In genomic region chr5:53322257-53322656, GRCh38 we compare ENCODE assay signal across 1 cellular context.
TF ChIP-seq lines count a peak whose summit lies in the region.

No MANE protein-coding gene starts in this region.

TF ChIP-seq in K562, 482 proteins besides CTCF, POLR2A, EP300 and RAD21 (continued from another document):
- TF ChIP-seq, protein P1, sequence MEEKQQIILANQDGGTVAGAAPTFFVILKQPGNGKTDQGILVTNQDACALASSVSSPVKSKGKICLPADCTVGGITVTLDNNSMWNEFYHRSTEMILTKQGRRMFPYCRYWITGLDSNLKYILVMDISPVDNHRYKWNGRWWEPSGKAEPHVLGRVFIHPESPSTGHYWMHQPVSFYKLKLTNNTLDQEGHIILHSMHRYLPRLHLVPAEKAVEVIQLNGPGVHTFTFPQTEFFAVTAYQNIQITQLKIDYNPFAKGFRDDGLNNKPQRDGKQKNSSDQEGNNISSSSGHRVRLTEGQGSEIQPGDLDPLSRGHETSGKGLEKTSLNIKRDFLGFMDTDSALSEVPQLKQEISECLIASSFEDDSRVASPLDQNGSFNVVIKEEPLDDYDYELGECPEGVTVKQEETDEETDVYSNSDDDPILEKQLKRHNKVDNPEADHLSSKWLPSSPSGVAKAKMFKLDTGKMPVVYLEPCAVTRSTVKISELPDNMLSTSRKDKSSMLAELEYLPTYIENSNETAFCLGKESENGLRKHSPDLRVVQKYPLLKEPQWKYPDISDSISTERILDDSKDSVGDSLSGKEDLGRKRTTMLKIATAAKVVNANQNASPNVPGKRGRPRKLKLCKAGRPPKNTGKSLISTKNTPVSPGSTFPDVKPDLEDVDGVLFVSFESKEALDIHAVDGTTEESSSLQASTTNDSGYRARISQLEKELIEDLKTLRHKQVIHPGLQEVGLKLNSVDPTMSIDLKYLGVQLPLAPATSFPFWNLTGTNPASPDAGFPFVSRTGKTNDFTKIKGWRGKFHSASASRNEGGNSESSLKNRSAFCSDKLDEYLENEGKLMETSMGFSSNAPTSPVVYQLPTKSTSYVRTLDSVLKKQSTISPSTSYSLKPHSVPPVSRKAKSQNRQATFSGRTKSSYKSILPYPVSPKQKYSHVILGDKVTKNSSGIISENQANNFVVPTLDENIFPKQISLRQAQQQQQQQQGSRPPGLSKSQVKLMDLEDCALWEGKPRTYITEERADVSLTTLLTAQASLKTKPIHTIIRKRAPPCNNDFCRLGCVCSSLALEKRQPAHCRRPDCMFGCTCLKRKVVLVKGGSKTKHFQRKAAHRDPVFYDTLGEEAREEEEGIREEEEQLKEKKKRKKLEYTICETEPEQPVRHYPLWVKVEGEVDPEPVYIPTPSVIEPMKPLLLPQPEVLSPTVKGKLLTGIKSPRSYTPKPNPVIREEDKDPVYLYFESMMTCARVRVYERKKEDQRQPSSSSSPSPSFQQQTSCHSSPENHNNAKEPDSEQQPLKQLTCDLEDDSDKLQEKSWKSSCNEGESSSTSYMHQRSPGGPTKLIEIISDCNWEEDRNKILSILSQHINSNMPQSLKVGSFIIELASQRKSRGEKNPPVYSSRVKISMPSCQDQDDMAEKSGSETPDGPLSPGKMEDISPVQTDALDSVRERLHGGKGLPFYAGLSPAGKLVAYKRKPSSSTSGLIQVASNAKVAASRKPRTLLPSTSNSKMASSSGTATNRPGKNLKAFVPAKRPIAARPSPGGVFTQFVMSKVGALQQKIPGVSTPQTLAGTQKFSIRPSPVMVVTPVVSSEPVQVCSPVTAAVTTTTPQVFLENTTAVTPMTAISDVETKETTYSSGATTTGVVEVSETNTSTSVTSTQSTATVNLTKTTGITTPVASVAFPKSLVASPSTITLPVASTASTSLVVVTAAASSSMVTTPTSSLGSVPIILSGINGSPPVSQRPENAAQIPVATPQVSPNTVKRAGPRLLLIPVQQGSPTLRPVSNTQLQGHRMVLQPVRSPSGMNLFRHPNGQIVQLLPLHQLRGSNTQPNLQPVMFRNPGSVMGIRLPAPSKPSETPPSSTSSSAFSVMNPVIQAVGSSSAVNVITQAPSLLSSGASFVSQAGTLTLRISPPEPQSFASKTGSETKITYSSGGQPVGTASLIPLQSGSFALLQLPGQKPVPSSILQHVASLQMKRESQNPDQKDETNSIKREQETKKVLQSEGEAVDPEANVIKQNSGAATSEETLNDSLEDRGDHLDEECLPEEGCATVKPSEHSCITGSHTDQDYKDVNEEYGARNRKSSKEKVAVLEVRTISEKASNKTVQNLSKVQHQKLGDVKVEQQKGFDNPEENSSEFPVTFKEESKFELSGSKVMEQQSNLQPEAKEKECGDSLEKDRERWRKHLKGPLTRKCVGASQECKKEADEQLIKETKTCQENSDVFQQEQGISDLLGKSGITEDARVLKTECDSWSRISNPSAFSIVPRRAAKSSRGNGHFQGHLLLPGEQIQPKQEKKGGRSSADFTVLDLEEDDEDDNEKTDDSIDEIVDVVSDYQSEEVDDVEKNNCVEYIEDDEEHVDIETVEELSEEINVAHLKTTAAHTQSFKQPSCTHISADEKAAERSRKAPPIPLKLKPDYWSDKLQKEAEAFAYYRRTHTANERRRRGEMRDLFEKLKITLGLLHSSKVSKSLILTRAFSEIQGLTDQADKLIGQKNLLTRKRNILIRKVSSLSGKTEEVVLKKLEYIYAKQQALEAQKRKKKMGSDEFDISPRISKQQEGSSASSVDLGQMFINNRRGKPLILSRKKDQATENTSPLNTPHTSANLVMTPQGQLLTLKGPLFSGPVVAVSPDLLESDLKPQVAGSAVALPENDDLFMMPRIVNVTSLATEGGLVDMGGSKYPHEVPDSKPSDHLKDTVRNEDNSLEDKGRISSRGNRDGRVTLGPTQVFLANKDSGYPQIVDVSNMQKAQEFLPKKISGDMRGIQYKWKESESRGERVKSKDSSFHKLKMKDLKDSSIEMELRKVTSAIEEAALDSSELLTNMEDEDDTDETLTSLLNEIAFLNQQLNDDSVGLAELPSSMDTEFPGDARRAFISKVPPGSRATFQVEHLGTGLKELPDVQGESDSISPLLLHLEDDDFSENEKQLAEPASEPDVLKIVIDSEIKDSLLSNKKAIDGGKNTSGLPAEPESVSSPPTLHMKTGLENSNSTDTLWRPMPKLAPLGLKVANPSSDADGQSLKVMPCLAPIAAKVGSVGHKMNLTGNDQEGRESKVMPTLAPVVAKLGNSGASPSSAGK (IDR thresholded peaks at IDR 0.05): no peak
- TF ChIP-seq RFX1 (IDR thresholded peaks at IDR 0.05) (no peak), NR3C1 (CRISPR knock-in tag; IDR thresholded peaks at IDR 0.05) (no peak), NFE2L1 (tag; IDR thresholded peaks at IDR 0.05; ENCODE audit: borderline replicate concordance, low read depth) (no peak), MCM3 (IDR thresholded peaks at IDR 0.05) (no peak), THRB (CRISPR knock-in tag; conservative IDR thresholded peaks at IDR 0.05) (no peak), TAF9B (IDR thresholded peaks at IDR 0.05; ENCODE audit: partially characterized antibody) (no peak), MTA2 (IDR thresholded peaks at IDR 0.05; ENCODE audit: low read depth) (no peak), GABPB2 (CRISPR knock-in tag; conservative IDR thresholded peaks at IDR 0.05) (no peak), RERE (CRISPR knock-in tag; IDR thresholded peaks at IDR 0.05; ENCODE audit: borderline replicate concordance) (no peak), RAD51 (IDR thresholded peaks at IDR 0.05; ENCODE audit: borderline replicate concordance, low read depth) (no peak), E2F3 (CRISPR knock-in tag; IDR thresholded peaks at IDR 0.05) (no peak), ZFP30 (CRISPR knock-in tag; IDR thresholded peaks at IDR 0.05; ENCODE audit: borderline replicate concordance) (no peak), STAG1 (CRISPR knock-in tag; IDR thresholded peaks at IDR 0.05; ENCODE audit: borderline replicate concordance) (no peak), MAX (CRISPR knock-in tag; IDR thresholded peaks at IDR 0.05) (no peak)
